Comparison of ENCODE assay signal across 16 cellular contexts in the genomic region with DNA sequence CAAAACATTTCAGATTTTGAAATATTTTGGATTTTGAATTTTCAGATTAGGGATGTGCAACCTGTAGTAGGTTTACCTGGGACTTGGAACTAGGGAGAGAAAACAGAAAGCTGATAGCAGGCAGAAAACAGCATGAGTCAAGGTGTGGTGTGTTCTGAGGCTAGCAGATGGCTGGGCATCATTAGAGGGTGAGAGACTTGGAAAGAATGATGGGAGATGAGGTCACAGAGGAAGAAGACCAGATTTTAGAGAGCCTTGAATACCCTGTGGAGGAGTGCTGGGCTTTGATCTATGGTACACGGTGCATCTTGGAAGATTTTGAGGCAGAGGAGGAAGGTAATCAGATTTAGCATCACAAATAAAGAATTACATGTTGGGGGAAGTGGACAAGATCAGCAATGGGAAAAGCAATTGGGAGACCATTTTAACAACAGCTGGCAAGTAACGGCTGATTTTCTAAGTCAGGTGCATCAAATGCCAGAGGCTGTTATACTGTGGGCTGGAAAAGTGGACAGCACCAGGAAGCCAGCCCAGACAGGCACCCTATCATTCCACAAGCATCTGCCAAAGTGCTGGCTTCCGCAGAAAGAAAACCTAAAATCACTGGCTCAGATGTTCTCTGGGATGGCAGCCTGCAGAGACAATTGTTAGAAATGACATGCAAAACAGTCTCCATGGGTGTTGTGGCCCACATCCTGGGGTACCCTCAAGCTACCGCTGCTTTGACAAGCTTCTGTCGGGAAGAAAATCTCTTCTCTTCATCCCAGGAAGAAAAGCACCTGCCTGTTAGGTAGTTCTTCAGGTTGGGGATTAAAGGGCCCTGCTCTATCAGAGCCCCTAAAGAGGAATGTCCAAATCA. TPM values are rescaled to one million over a fixed set of nuclear protein-coding genes. Genes with fewer than 3 reads are reported as not detected.
"Had no signal": no experiment of that assay in that cellular context is flagged by ENCODE, and none has a peak within 500 bp of the region (broad histone marks: within the 10 kb centered on the region; RNA-seq: fewer than 3 reads in every experiment).

No MANE protein-coding gene starts in this region.

- H3K4me3 Mint-ChIP-seq: activated naive CD4-positive, alpha-beta T cell treated with anti-CD3 and anti-CD28 coated beads for 36 hours; nephron; T-cell had no signal

- H3K36me3 ChIP-seq: cardiac muscle cell, colonic mucosa, sigmoid colon had no signal

- H3K9me3 ChIP-seq: colonic mucosa, sigmoid colon had no signal

- H3K27ac ChIP-seq: cardiac muscle cell, colonic mucosa, hepatocyte, sigmoid colon had no signal

- H2AFZ ChIP-seq: hepatocyte had no signal

- H3K27ac Mint-ChIP-seq: activated naive CD4-positive, alpha-beta T cell treated with anti-CD3 and anti-CD28 coated beads for 36 hours; activated T-helper 2 cell treated with anti-CD3 and anti-CD28 coated beads, Interferon-gamma antibody, Interleukin-2, Interleukin-4, amounts not matched to agents 10 μg/mL and 5 μg/mL and 100 μg/mL, durations not matched to agents 14 hours and 24 hours and 36 hours; nephron; T-cell had no signal

- H3K4me2 ChIP-seq: hepatocyte had no signal

- H3K36me3 Mint-ChIP-seq: T-cell had no signal

- H3K4me3 ChIP-seq: cardiac muscle cell, colonic mucosa, hepatocyte, sigmoid colon had no signal

- ATAC-seq: esophagus mucosa, T-cell had no signal

- H3K79me2 ChIP-seq: hepatocyte had no signal

- H3K9me3 Mint-ChIP-seq: activated naive CD4-positive, alpha-beta T cell treated with anti-CD3 and anti-CD28 coated beads for 36 hours; activated T-helper 2 cell treated with anti-CD3 and anti-CD28 coated beads, Interferon-gamma antibody, Interleukin-2, Interleukin-4, amounts not matched to agents 10 μg/mL and 5 μg/mL and 100 μg/mL, durations not matched to agents 14 hours and 24 hours and 36 hours; nephron; T-cell had no signal

- H3K4me1 ChIP-seq: colonic mucosa, sigmoid colon had no signal

- H3K27me3 ChIP-seq: cardiac muscle cell, colonic mucosa, hepatocyte, sigmoid colon had no signal

- DNase-seq: activated CD4-positive, alpha-beta T cell treated with anti-CD3 and anti-CD28 coated beads for 1 hour; activated CD4-positive, alpha-beta T cell treated with anti-CD3 and anti-CD28 coated beads, Interleukin-2, amount 50 U/mL, for 4 hours; activated naive CD4-positive, alpha-beta T cell treated with anti-CD3 and anti-CD28 coated beads for 36 hours; colonic mucosa; sigmoid colon; stimulated activated CD4-positive, alpha-beta T cell treated with anti-CD3 and anti-CD28 coated beads, Interleukin-12 subunit alpha, Interleukin-12 subunit beta, amount 100 ng/mL, for 4 hours; stimulated activated CD4-positive, alpha-beta T cell treated with anti-CD3 and anti-CD28 coated beads, Interleukin-2, amount 100 ng/mL, for 24 hours; T-cell; T1000 had no signal

RNA-seq across cellular contexts. Expression of gene CAMK1G, which starts 30.9 kb away (rescaled TPM):
- total RNA-seq: activated T-helper 2 cell treated with anti-CD3 and anti-CD28 coated beads, Interferon-gamma antibody, Interleukin-2, Interleukin-4, amounts not matched to agents 10 μg/mL and 5 μg/mL and 100 μg/mL, durations not matched to agents 14 hours and 24 hours and 36 hours; esophagus mucosa; mesenteric fat pad; osteocyte; T-cell had no signal
